Comparison of ENCODE assay signal across 10 cellular contexts in the genomic region with DNA sequence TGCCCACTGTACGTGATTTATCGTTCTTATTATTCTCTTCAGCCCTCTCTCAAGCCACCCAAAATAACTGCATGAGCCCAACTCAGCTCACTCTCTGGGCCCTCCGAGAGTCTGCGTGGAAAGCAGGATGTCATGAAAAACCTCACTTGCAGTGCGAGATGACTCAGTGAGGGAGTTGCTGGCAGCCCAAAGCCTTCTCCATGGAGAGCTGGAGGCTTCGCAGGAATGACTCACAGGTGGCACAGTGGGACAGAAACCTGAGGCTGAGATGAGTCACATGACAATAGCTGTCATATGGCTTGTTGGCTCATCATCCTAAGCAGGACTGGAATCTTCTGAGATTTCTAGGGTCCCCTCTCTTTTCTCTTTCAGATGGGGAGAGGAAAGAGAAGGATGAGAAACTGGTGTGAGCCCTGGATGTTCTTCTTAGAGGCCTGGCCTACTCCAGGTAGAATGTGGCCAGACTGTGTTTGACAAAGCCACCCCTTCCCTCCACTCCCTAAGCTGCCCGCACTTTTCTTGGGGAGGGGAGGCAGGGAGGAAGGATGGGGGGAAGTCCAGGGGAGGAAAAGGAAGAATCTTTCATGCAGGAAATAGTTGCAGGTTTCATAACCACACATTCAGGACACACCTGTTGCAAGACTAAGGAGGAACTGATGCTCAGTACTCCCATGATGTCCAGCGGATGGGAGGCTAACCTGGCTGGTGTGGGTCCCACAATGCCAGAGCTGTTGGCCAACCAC.
DNase-seq lines count a peak whose midpoint lies in the region; ATAC-seq, FAIRE-seq and TF ChIP-seq lines count a peak whose summit lies in the region.
"Had no signal": no experiment of that assay in that cellular context is flagged by ENCODE, and none has a peak within 500 bp of the region (broad histone marks: within the 10 kb centered on the region; RNA-seq: fewer than 3 reads in every experiment).

No MANE protein-coding gene starts in this region.

- H3K4me3 ChIP-seq in upper lobe of left lung (no peak overlapping the region), esophagus muscularis mucosa (no peak overlapping the region), small intestine (ENCODE audit: low read depth in 1 of 2, low read length in 2 of 2) (no peak overlapping the region)

- no peaks in the 10 kb centered on the region for H3K9me3 Mint-ChIP-seq in activated T-helper 17 cell treated with anti-CD3 and anti-CD28 coated beads, Interleukin-2, amount 50 U/mL, for 72 hours
- H3K9me3 Mint-ChIP-seq: nephron had no signal

- H3K9me3 ChIP-seq in upper lobe of left lung: no peaks in the 10 kb centered on the region
- no peaks in the 10 kb centered on the region for H3K9me3 ChIP-seq in esophagus muscularis mucosa
- H3K9me3 ChIP-seq in small intestine (ENCODE audit: control insufficient read depth, low read depth): no peaks in the 10 kb centered on the region

- DNase-seq in activated effector memory CD4-positive, alpha-beta T cell treated with anti-CD3 and anti-CD28 coated beads, Interleukin-2, amount 50 U/mL, for 16 hours: peak; percentile 67
- no peak for DNase-seq in activated effector memory CD4-positive, alpha-beta T cell treated with Interleukin-2 at 50 U/mL for 16 hours
- peak; percentile 95 for DNase-seq in kidney tubule cell (ENCODE audit: low spot score)
- DNase-seq in upper lobe of left lung: no peak
- no peak for DNase-seq in epidermal melanocyte (ENCODE audit: insufficient read length, low spot score)
- no peak for DNase-seq in esophagus muscularis mucosa (ENCODE audit: extremely low spot score)
- DNase-seq in small intestine: no peak

- peaks cover 14% of the 10 kb centered on the region for H3K27me3 Mint-ChIP-seq in activated T-helper 17 cell treated with anti-CD3 and anti-CD28 coated beads, Interleukin-2, amount 50 U/mL, for 72 hours

- H3K27ac Mint-ChIP-seq in activated T-helper 17 cell treated with anti-CD3 and anti-CD28 coated beads, Interleukin-2, amount 50 U/mL, for 72 hours: peak overlapping the region; percentile 49

- TF ChIP-seq POLR2A in upper lobe of left lung (IDR thresholded peaks at IDR 0.05) (no peak), esophagus muscularis mucosa (IDR thresholded peaks at IDR 0.05; ENCODE audit: low read depth) (no peak)

- TF ChIP-seq CTCF in upper lobe of left lung (IDR thresholded peaks at IDR 0.05) (no peak), esophagus muscularis mucosa (IDR thresholded peaks at IDR 0.05) (no peak)

- H3K27me3 ChIP-seq in upper lobe of left lung (no peaks in the 10 kb centered on the region), esophagus muscularis mucosa (peaks cover 0 to 21% (median 0%) of the 10 kb centered on the region in 4 donors), small intestine (ENCODE audit: control insufficient read depth in 2 of 2, insufficient read depth in 2 of 2, low read length in 2 of 2) (peaks cover 0 to 2% of the 10 kb centered on the region in 2 donors)

- H3K36me3 ChIP-seq in upper lobe of left lung: no peaks in the 10 kb centered on the region
- no peaks in the 10 kb centered on the region for H3K36me3 ChIP-seq in esophagus muscularis mucosa
- no peaks in the 10 kb centered on the region for H3K36me3 ChIP-seq in small intestine (ENCODE audit: control insufficient read depth in 2 of 2, insufficient read depth in 2 of 2, low read length in 2 of 2)

- no peaks in the 10 kb centered on the region for H3K36me3 Mint-ChIP-seq in activated T-helper 17 cell treated with anti-CD3 and anti-CD28 coated beads, Interleukin-2, amount 50 U/mL, for 72 hours (ENCODE audit: low read depth)

- H3K4me1 Mint-ChIP-seq in activated T-helper 17 cell treated with anti-CD3 and anti-CD28 coated beads, Interleukin-2, amount 50 U/mL, for 72 hours: peaks cover 9% of the 10 kb centered on the region

- 80 to 83% methylated on average over 7 to 8 of the region's 8 CpGs for WGBS in upper lobe of left lung, 2 donors
- 51% methylated on average over 8 of the region's 8 CpGs for WGBS in esophagus muscularis mucosa
- 64 to 72% (median 69%) methylated on average over 8 of the region's 8 CpGs for WGBS in small intestine, 3 donors

- no peak for TF ChIP-seq EP300 in upper lobe of left lung (IDR thresholded peaks at IDR 0.05)
- no peak for TF ChIP-seq EP300 in esophagus muscularis mucosa (IDR thresholded peaks at IDR 0.05)

- FAIRE-seq in small intestine (lab: Jason Lieb, UNC): no peak
- FAIRE-seq: TTC549 had no signal

- peak overlapping the region in 1 of 4 donors; percentile 23 for H3K27ac ChIP-seq in upper lobe of left lung
- no peak overlapping the region for H3K27ac ChIP-seq in esophagus muscularis mucosa (replicated peaks in 1 of 4)
- no peak overlapping the region for H3K27ac ChIP-seq in small intestine (ENCODE audit: low read depth in 1 of 2, low read length in 1 of 2)

- ATAC-seq in activated T-helper 17 cell treated with anti-CD3 and anti-CD28 coated beads, Interleukin-2, amount 50 U/mL, for 72 hours (replicated peaks): peak; percentile 99
- peak; percentile 17 to 70 for ATAC-seq in upper lobe of left lung (ENCODE audit: low FRiP score in 2 of 2)

- intact Hi-C loops in esophagus muscularis mucosa (cut with DNase I): no loop called here

- peaks cover 0 to 6% (median 2%) of the 10 kb centered on the region in 4 donors for H3K4me1 ChIP-seq in upper lobe of left lung
- peaks cover 0 to 4% (median 0%) of the 10 kb centered on the region in 4 donors for H3K4me1 ChIP-seq in esophagus muscularis mucosa
- H3K4me1 ChIP-seq in small intestine (ENCODE audit: control insufficient read depth in 2 of 2, insufficient read depth in 1 of 2, low read depth in 1 of 2, low read length in 1 of 2): no peaks in the 10 kb centered on the region

- H3K4me3 Mint-ChIP-seq in activated T-helper 17 cell treated with anti-CD3 and anti-CD28 coated beads, Interleukin-2, amount 50 U/mL, for 72 hours: peak overlapping the region; percentile 4
- H3K4me3 Mint-ChIP-seq: nephron had no signal

Comparison
In these comparisons a context has a peak if more than half of its experiments do, and no peak if none do; other contexts are left out.
1. DNase-seq: peak in activated effector memory CD4-positive, alpha-beta T cell treated with anti-CD3 and anti-CD28 coated beads, Interleukin-2, amount 50 U/mL, for 16 hours (single experiment) and kidney tubule cell (single experiment); none in activated effector memory CD4-positive, alpha-beta T cell treated with Interleukin-2 at 50 U/mL for 16 hours (single experiment), upper lobe of left lung (0 of 2), epidermal melanocyte (single experiment), esophagus muscularis mucosa (single experiment) and small intestine (single experiment).